24 cellular contexts compared by ENCODE assay signal in the genomic region with DNA sequence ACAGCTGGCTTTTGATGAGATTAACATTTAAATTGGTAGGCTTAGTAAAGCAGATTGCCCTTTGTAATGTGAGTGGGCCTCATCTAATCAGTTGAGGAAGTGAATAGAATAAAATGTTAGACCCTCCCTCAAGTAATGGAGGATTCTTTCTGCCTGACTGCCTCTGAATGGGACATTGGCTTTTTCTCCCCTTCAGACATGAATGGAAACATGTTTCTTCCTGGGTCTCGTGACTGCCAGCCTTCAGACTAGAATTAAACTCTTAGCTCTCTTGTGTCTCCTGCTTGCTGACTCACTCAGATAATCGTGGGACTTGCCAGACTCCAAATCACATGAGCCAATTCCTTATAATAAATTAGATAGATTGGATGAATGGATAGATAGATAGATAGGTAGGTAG.
DNase-seq lines count a peak whose midpoint lies in the region; ATAC-seq and TF ChIP-seq lines count a peak whose summit lies in the region.
"Had no signal": no experiment of that assay in that cellular context is flagged by ENCODE, and none has a peak within 500 bp of the region (broad histone marks: within the 10 kb centered on the region; RNA-seq: fewer than 3 reads in every experiment).

No MANE protein-coding gene starts in this region.

- H3K27ac Mint-ChIP-seq in activated CD4-positive, alpha-beta T cell treated with anti-CD3 and anti-CD28 coated beads, Interleukin-2, amount 10 ng/mL, durations not matched to agents 7 days and 5 days, result peak overlapping the region; percentile 28
- H3K27ac Mint-ChIP-seq in activated CD4-positive, alpha-beta T cell treated with anti-CD3 and anti-CD28 coated beads, Interleukin-2, amount 10 ng/mL, durations not matched to agents 24 days and 14 days, result no peak overlapping the region
- peak overlapping the region; percentile 43 for H3K27ac Mint-ChIP-seq in neural progenitor cell
- H3K27ac Mint-ChIP-seq: B cell, CD14-positive monocyte, H9 had no signal

- in situ Hi-C loops in SK-MEL-5 (cut with HindIII; ENCODE audit: low pct_unique_long_range_greater_than_20kb, low sequenced_read_pairs), result no loop called here

- H2AFZ ChIP-seq in neural progenitor cell (replicated peaks), result no peak overlapping the region

- no peak for TF ChIP-seq POLR2A in testis (IDR thresholded peaks at IDR 0.05)

- no peaks in the 10 kb centered on the region for H3K36me3 ChIP-seq in neural progenitor cell
- H3K36me3 ChIP-seq in testis (ENCODE audit: low read depth, missing control alignments), result no peaks in the 10 kb centered on the region

- 85 to 96% methylated on average over 2 of the region's 2 CpGs for WGBS in testis, 2 donors

- no peak for ATAC-seq in HG03025 (IDR thresholded peaks at IDR 0.05; ENCODE audit: low FRiP score, unreplicated experiment)
- ATAC-seq: HepG2, Panc1 had no signal

- H3K4me1 Mint-ChIP-seq in activated CD4-positive, alpha-beta T cell treated with anti-CD3 and anti-CD28 coated beads, Interleukin-2, amount 10 ng/mL, durations not matched to agents 7 days and 5 days, result peaks cover 18% of the 10 kb centered on the region
- peaks cover 30% of the 10 kb centered on the region for H3K4me1 Mint-ChIP-seq in activated CD4-positive, alpha-beta T cell treated with anti-CD3 and anti-CD28 coated beads, Interleukin-2, amount 10 ng/mL, durations not matched to agents 24 days and 14 days
- H3K4me1 Mint-ChIP-seq in neural progenitor cell, result peaks cover 5% of the 10 kb centered on the region
- H3K4me1 Mint-ChIP-seq: B cell, CD14-positive monocyte, H9 had no signal

- CTCF ChIA-PET in activated CD4-positive, alpha-beta T cell treated with anti-CD3 and anti-CD28 coated beads, Interleukin-2, amount 10 ng/mL, durations not matched to agents 7 days and 5 days (lab: Charles Lee), result interaction anchor here (1.0 kb wide), 1 partner anchor 227 kb away, joined by 4 read pairs; no protein-coding TSS in a partner anchor

- H4K20me1 ChIP-seq in neural progenitor cell (ENCODE audit: low read depth), result no peaks in the 10 kb centered on the region

- no peak overlapping the region for H3K4me3 Mint-ChIP-seq in activated CD4-positive, alpha-beta T cell treated with anti-CD3 and anti-CD28 coated beads, Interleukin-2, amount 10 ng/mL, durations not matched to agents 7 days and 5 days
- no peak overlapping the region for H3K4me3 Mint-ChIP-seq in activated CD4-positive, alpha-beta T cell treated with anti-CD3 and anti-CD28 coated beads, Interleukin-2, amount 10 ng/mL, durations not matched to agents 24 days and 14 days
- H3K4me3 Mint-ChIP-seq in neural progenitor cell, result no peak overlapping the region
- H3K4me3 Mint-ChIP-seq: B cell, CD14-positive monocyte, H9 had no signal

- intact Hi-C loops in activated CD4-positive, alpha-beta T cell treated with anti-CD3 and anti-CD28 coated beads, Interleukin-2, amount 10 ng/mL, durations not matched to agents 24 days and 14 days (cut with micrococcal nuclease), result no loop called here
- intact Hi-C loops in testis (cut with DNase I; ENCODE audit: low total_unique reads), result no loop called here

- H3K79me2 ChIP-seq in neural progenitor cell (ENCODE audit: low read depth), result no peaks in the 10 kb centered on the region

- H3K36me3 Mint-ChIP-seq in activated CD4-positive, alpha-beta T cell treated with anti-CD3 and anti-CD28 coated beads, Interleukin-2, amount 10 ng/mL, durations not matched to agents 7 days and 5 days (ENCODE audit: low read depth), result peaks cover 63% of the 10 kb centered on the region
- H3K36me3 Mint-ChIP-seq in activated CD4-positive, alpha-beta T cell treated with anti-CD3 and anti-CD28 coated beads, Interleukin-2, amount 10 ng/mL, durations not matched to agents 24 days and 14 days (ENCODE audit: low read depth), result peaks cover 45% of the 10 kb centered on the region
- no peaks in the 10 kb centered on the region for H3K36me3 Mint-ChIP-seq in neural progenitor cell
- H3K36me3 Mint-ChIP-seq: CD14-positive monocyte had no signal

- H3K4me3 ChIP-seq in neural progenitor cell, result no peak overlapping the region
- H3K4me3 ChIP-seq in testis, result no peak overlapping the region

- H3K4me1 ChIP-seq in neural progenitor cell (no peaks in the 10 kb centered on the region), testis (no peaks in the 10 kb centered on the region)

- H3K4me2 ChIP-seq in neural progenitor cell, result no peak overlapping the region

- H3K27me3 ChIP-seq in neural progenitor cell, result no peaks in the 10 kb centered on the region
- no peaks in the 10 kb centered on the region for H3K27me3 ChIP-seq in testis

- POLR2A ChIA-PET in activated CD4-positive, alpha-beta T cell treated with anti-CD3 and anti-CD28 coated beads, Interleukin-2, amount 10 ng/mL, durations not matched to agents 7 days and 5 days (lab: Charles Lee), result no interaction called here

- H3K27ac ChIP-seq in neural progenitor cell (no peak overlapping the region), testis (no peak overlapping the region)

- H3F3A ChIP-seq in neural progenitor cell (ENCODE audit: low read depth), result no peaks in the 10 kb centered on the region

- no peak overlapping the region for H3K9ac ChIP-seq in neural progenitor cell

- H3K9me3 Mint-ChIP-seq in activated CD4-positive, alpha-beta T cell treated with anti-CD3 and anti-CD28 coated beads, Interleukin-2, amount 10 ng/mL, durations not matched to agents 7 days and 5 days, result peaks cover 38% of the 10 kb centered on the region
- peaks cover 7% of the 10 kb centered on the region for H3K9me3 Mint-ChIP-seq in activated CD4-positive, alpha-beta T cell treated with anti-CD3 and anti-CD28 coated beads, Interleukin-2, amount 10 ng/mL, durations not matched to agents 24 days and 14 days
- H3K9me3 Mint-ChIP-seq in neural progenitor cell, result no peaks in the 10 kb centered on the region
- H3K9me3 Mint-ChIP-seq: H9 had no signal

- no peaks in the 10 kb centered on the region for H3K9me3 ChIP-seq in neural progenitor cell (ENCODE audit: low read depth)
- H3K9me3 ChIP-seq in testis, result no peaks in the 10 kb centered on the region

- no peaks in the 10 kb centered on the region for H3K27me3 Mint-ChIP-seq in activated CD4-positive, alpha-beta T cell treated with anti-CD3 and anti-CD28 coated beads, Interleukin-2, amount 10 ng/mL, durations not matched to agents 7 days and 5 days
- H3K27me3 Mint-ChIP-seq in activated CD4-positive, alpha-beta T cell treated with anti-CD3 and anti-CD28 coated beads, Interleukin-2, amount 10 ng/mL, durations not matched to agents 24 days and 14 days, result no peaks in the 10 kb centered on the region
- H3K27me3 Mint-ChIP-seq in neural progenitor cell (ENCODE audit: insufficient read depth, low read depth), result peaks cover 2% of the 10 kb centered on the region
- H3K27me3 Mint-ChIP-seq: B cell had no signal

- DNase-seq in activated CD4-positive, alpha-beta T cell treated with anti-CD3 and anti-CD28 coated beads, Interleukin-2, amount 10 ng/mL, durations not matched to agents 7 days and 5 days, result no peak
- DNase-seq in activated CD4-positive, alpha-beta T cell treated with anti-CD3 and anti-CD28 coated beads, Interleukin-2, amount 10 ng/mL, durations not matched to agents 24 days and 14 days, result no peak
- DNase-seq in COLO829 (ENCODE audit: low spot score) (peak; percentile 50), SK-MEL-5 (ENCODE audit: low read depth, low spot score) (peak; percentile 32), neural progenitor cell (ENCODE audit: low spot score) (peak; percentile 68), testis (no peak)
- DNase-seq: DMS53, EL, GF-D8, H9, KBM-7, MM.1S, NCI-H1048, NCI-H1436, NCI-H187 treated with DMSO at 0.1 percent for 48 hours, NCI-H2171, NCI-H345, NCI-H524, NCI-H82 had no signal

- no peak for TF ChIP-seq CTCF in neural progenitor cell (IDR thresholded peaks at IDR 0.05)
- no peak for TF ChIP-seq CTCF in testis (IDR thresholded peaks at IDR 0.05)

Comparison
In these comparisons a context has a peak if more than half of its experiments do, and no peak if none do; other contexts are left out.
1. DNase-seq: peak in COLO829 (single experiment), SK-MEL-5 (single experiment) and neural progenitor cell (single experiment); none in activated CD4-positive, alpha-beta T cell treated with anti-CD3 and anti-CD28 coated beads, Interleukin-2, amount 10 ng/mL, durations not matched to agents 7 days and 5 days (single experiment), activated CD4-positive, alpha-beta T cell treated with anti-CD3 and anti-CD28 coated beads, Interleukin-2, amount 10 ng/mL, durations not matched to agents 24 days and 14 days (single experiment) and testis (single experiment).